Comparison of ENCODE assay signal across 8 cellular contexts in genomic region chr1:156146006-156146748, GRCh38. TPM values are rescaled to one million over a fixed set of nuclear protein-coding genes. Genes with fewer than 3 reads are reported as not detected.
A peak's percentile ranks its signal among the peaks of the same experiment; 100 is the strongest.
DNase-seq lines count a peak whose midpoint lies in the region; ATAC-seq, FAIRE-seq and TF ChIP-seq lines count a peak whose summit lies in the region.

No MANE protein-coding gene starts in this region.

- H3K4me3 ChIP-seq in MM.1S (ENCODE audit: low read length) (peak overlapping the region; percentile 35), right cardiac atrium (ENCODE audit: low read length) (no peak overlapping the region)

- peak overlapping the region; percentile 44 for H2AFZ ChIP-seq in MM.1S (ENCODE audit: low read length)

- FAIRE-seq in RCC 7860 (lab: Jason Lieb, UNC) = peak; percentile 93

- H3K27me3 ChIP-seq in MM.1S (replicated peaks; ENCODE audit: insufficient read depth, low read length) (no peaks in the 10 kb centered on the region), right cardiac atrium (ENCODE audit: control insufficient read depth, insufficient read depth) (no peaks in the 10 kb centered on the region)

- no peaks in the 10 kb centered on the region for H3K9me3 ChIP-seq in MM.1S (replicated peaks; ENCODE audit: insufficient read depth, low read length)
- no peaks in the 10 kb centered on the region for H3K9me3 ChIP-seq in right cardiac atrium (ENCODE audit: control insufficient read depth, low read length)

- peak; percentile 38 to 50 for DNase-seq in activated CD4-positive, alpha-beta T cell treated with anti-CD3 and anti-CD28 coated beads for 4 hours
- no peak for DNase-seq in activated CD4-positive, alpha-beta T cell treated with anti-CD3 and anti-CD28 coated beads for 1 hour
- DNase-seq in MM.1S (peak; percentile 94), RCC 7860 (ENCODE audit: low spot score) (peak; percentile 97), right cardiac atrium (peak; percentile 74 to 88 (median 87)), retina (peak; percentile 70)

- H3K79me2 ChIP-seq in MM.1S (ENCODE audit: low read length) = peaks cover 13% of the 10 kb centered on the region

- H3K4me1 ChIP-seq in MM.1S (ENCODE audit: low read length) (peaks cover 49% of the 10 kb centered on the region), right cardiac atrium (ENCODE audit: control insufficient read depth, insufficient read depth, low read length) (peaks cover 3% of the 10 kb centered on the region)

- H3F3A ChIP-seq in MM.1S (ENCODE audit: insufficient read depth, low read length) = peaks cover 45% of the 10 kb centered on the region

- no peaks in the 10 kb centered on the region for H4K20me1 ChIP-seq in MM.1S (ENCODE audit: insufficient read depth, low read length)

- peak overlapping the region; percentile 30; the same call in 1 of the 2 replicates for H3K27ac ChIP-seq in MM.1S (ENCODE audit: low read length)
- peak overlapping the region; percentile 48 for H3K27ac ChIP-seq in angular gyrus (ENCODE audit: low read depth, low read length)
- no peak overlapping the region for H3K27ac ChIP-seq in right cardiac atrium (ENCODE audit: low read length)

- ATAC-seq in right cardiac atrium (peak; percentile 48 to 54), GM18498 (IDR thresholded peaks at IDR 0.05; ENCODE audit: unreplicated experiment) (no peak)

- 8% methylated on average over 13 of the region's 13 CpGs for WGBS in right cardiac atrium

- H3K9ac ChIP-seq in MM.1S (ENCODE audit: low read length) = peak overlapping the region; percentile 40

- intact Hi-C loops in right cardiac atrium (cut with DNase I) = loop anchor here in 3 of 4 donors (2.0 to 5.0 kb wide), 2 partner anchors 79 to 81 kb away; no protein-coding TSS in a partner anchor

- no peaks in the 10 kb centered on the region for H3K36me3 ChIP-seq in MM.1S (replicated peaks; ENCODE audit: insufficient read depth, low read length)

- TF ChIP-seq CTCF in MM.1S (IDR thresholded peaks at IDR 0.05; ENCODE audit: low read length) = peak; percentile 94

- no peaks in the 10 kb centered on the region for H3K9me2 ChIP-seq in MM.1S (replicated peaks; ENCODE audit: insufficient read depth, low read length)

- H3K4me2 ChIP-seq in MM.1S (ENCODE audit: low read depth, low read length) = peak overlapping the region; percentile 71

RNA-seq across cellular contexts. Expression of gene SEMA4A, which starts 7.2 kb away (rescaled TPM):
- 1 to 10 TPM; 2.3 to 3.4 (median 2.7) TPM for total RNA-seq in right cardiac atrium
- 3.7 TPM for polyA plus RNA-seq in right cardiac atrium

RNA-seq across cellular contexts. Expression of gene LMNA, which starts 31.7 kb away (rescaled TPM):
- 100 to 1,000 TPM; 238 to 451 (median 281) TPM for total RNA-seq in right cardiac atrium
- polyA plus RNA-seq in right cardiac atrium = 247 TPM

RNA-seq across cellular contexts. Expression of gene SLC25A44, which starts 47.7 kb away (rescaled TPM):
- total RNA-seq in right cardiac atrium = 10 to 100 TPM; 14.2 to 21.5 (median 15.7) TPM
- 8.6 TPM for polyA plus RNA-seq in right cardiac atrium
